Comparison of ENCODE assay signal across 18 cellular contexts in genomic region chr14:105927661-105928060, GRCh38.
DNase-seq lines count a peak whose midpoint lies in the region; ATAC-seq, FAIRE-seq and TF ChIP-seq lines count a peak whose summit lies in the region.
"Had no signal": no experiment of that assay in that cellular context is flagged by ENCODE, and none has a peak within 500 bp of the region (broad histone marks: within the 10 kb centered on the region; RNA-seq: fewer than 3 reads in every experiment).

No MANE protein-coding gene starts in this region.

- ATAC-seq in right lobe of liver (no peak), HepG2 (no peak), RWPE2 (ENCODE audit: low read depth) (no peak), esophagus mucosa (no peak)
- ATAC-seq: K562 had no signal

- no peak overlapping the region for H3K4me2 ChIP-seq in HepG2 (ENCODE audit: low read depth, low read length)

- H3K9me3 ChIP-seq in right lobe of liver (no peaks in the 10 kb centered on the region), HepG2 (ENCODE audit: low read length) (no peaks in the 10 kb centered on the region), RWPE2 (ENCODE audit: severe bottlenecking) (peaks cover 2% of the 10 kb centered on the region), transverse colon (no peaks in the 10 kb centered on the region)
- H3K9me3 ChIP-seq: Caco-2 had no signal

- POLR2A ChIA-PET in HepG2 (lab: Yijun Ruan, JAX): no interaction called here

- H4K20me1 ChIP-seq in HepG2 (ENCODE audit: insufficient read depth, low read length): no peaks in the 10 kb centered on the region

- H3K27me3 ChIP-seq in right lobe of liver (no peaks in the 10 kb centered on the region), HepG2 (ENCODE audit: control insufficient read depth in 1 of 2, insufficient read depth in 2 of 2, low read length in 2 of 2) (peaks cover 0 to 13% of the 10 kb centered on the region in 2 experiments; a peak in 1 of 5 replicates), RWPE2 (ENCODE audit: insufficient read depth, poor library complexity, severe bottlenecking) (no peaks in the 10 kb centered on the region), transverse colon (no peaks in the 10 kb centered on the region)

- no peak for FAIRE-seq in HepG2 (lab: Jason Lieb, UNC)
- FAIRE-seq: K562 had no signal

- no peak overlapping the region for H2AFZ ChIP-seq in HepG2 (ENCODE audit: low read length)

- TF ChIP-seq CTCF in right lobe of liver (IDR thresholded peaks at IDR 0.05) (no peak), HepG2 (CRISPR knock-in tag; IDR thresholded peaks at IDR 0.05) (no peak), RWPE2 (IDR thresholded peaks at IDR 0.05; ENCODE audit: poor library complexity, severe bottlenecking) (no peak), transverse colon (IDR thresholded peaks at IDR 0.05) (no peak)

- TF ChIP-seq EP300 in HepG2 (IDR thresholded peaks at IDR 0.05; ENCODE audit: low read depth in 2 of 2, low read length in 2 of 2) (no peak), HepG2 (CRISPR knock-in tag; IDR thresholded peaks at IDR 0.05; ENCODE audit: borderline replicate concordance) (no peak), transverse colon (IDR thresholded peaks at IDR 0.05; ENCODE audit: low read depth) (no peak)

- H3K4me1 ChIP-seq in right lobe of liver (no peaks in the 10 kb centered on the region), HepG2 (ENCODE audit: insufficient read depth, low read length) (no peaks in the 10 kb centered on the region), RWPE2 (ENCODE audit: insufficient read depth, poor library complexity, severe bottlenecking) (no peaks in the 10 kb centered on the region), transverse colon (no peaks in the 10 kb centered on the region)
- H3K4me1 ChIP-seq: Caco-2 had no signal

- H3K79me2 ChIP-seq in HepG2 (ENCODE audit: insufficient read depth, low read length): no peaks in the 10 kb centered on the region

- no peak for TF ChIP-seq RAD21 in HepG2 (CRISPR knock-in tag; IDR thresholded peaks at IDR 0.05)

- no peak overlapping the region for H3K9ac ChIP-seq in HepG2 (ENCODE audit: insufficient read depth, low read depth, low read length)

- H3K36me3 ChIP-seq in right lobe of liver: no peaks in the 10 kb centered on the region
- H3K36me3 ChIP-seq in HepG2 (replicated peaks in 1 of 2; ENCODE audit: control insufficient read depth in 1 of 2, insufficient read depth in 2 of 2, low read length in 2 of 2): no peaks in the 10 kb centered on the region
- H3K36me3 ChIP-seq in RWPE2 (ENCODE audit: low read depth): no peaks in the 10 kb centered on the region
- no peaks in the 10 kb centered on the region for H3K36me3 ChIP-seq in transverse colon

- DNase-seq in right lobe of liver (peak in 2 of 3 donors; percentile 27 to 33), HepG2 (ENCODE audit: low spot score) (no peak), RWPE2 (ENCODE audit: low spot score) (peak; percentile 34), mesenteric fat pad (ENCODE audit: low spot score) (peak; percentile 59), transverse colon (peak; percentile 5), GM19238 (ENCODE audit: insufficient read length, low spot score) (no peak), NCI-H524 treated with DMSO at 0.1 percent for 48 hours (lab: John Stamatoyannopoulos, UW) (no peak)
- DNase-seq: AML-193, DMS153, HCEC 1CT, NCI-H1436, NCI-H2029, NCI-H2171, NCI-H446 treated with DMSO at 0.1 percent for 48 hours, NCI-H774 had no signal

- CTCF ChIA-PET in HepG2 (lab: Yijun Ruan, JAX; ENCODE audit: low intra/inter-chr PET ratio, low total read pairs): no interaction called here

- no peak overlapping the region for H3K4me3 ChIP-seq in right lobe of liver
- H3K4me3 ChIP-seq in HepG2 (replicated peaks in 1 of 3; ENCODE audit: insufficient read depth in 1 of 3, low read depth in 2 of 3, low read length in 3 of 3): no peak overlapping the region
- no peak overlapping the region for H3K4me3 ChIP-seq in RWPE2 (ENCODE audit: severe bottlenecking)
- H3K4me3 ChIP-seq in transverse colon: no peak overlapping the region
- H3K4me3 ChIP-seq: K562 had no signal

- intact Hi-C loops in right lobe of liver (cut with DNase I) (no loop called here), HepG2 (cut with micrococcal nuclease; ENCODE audit: unreplicated experiment) (no loop called here), transverse colon (cut with DNase I; ENCODE audit: low total_unique reads) (no loop called here)

- H3K27ac ChIP-seq in right lobe of liver (no peak overlapping the region), HepG2 (ENCODE audit: extremely low read length, insufficient read depth, low read length) (no peak overlapping the region), RWPE2 (ENCODE audit: poor library complexity, severe bottlenecking) (no peak overlapping the region), transverse colon (no peak overlapping the region)

- in situ Hi-C loops in HepG2 (cut with HindIII; ENCODE audit: extremely low pct_ligation_motif_present, low pct_unique_long_range_greater_than_20kb) (no loop called here), transverse colon (cut with MboI; ENCODE audit: low pct_ligation_motif_present in 1 of 4, low pct_unique_long_range_greater_than_20kb in 1 of 4, low sequenced_read_pairs in 3 of 4) (no loop called here)

- WGBS in right lobe of liver (ENCODE audit: insufficient coverage, low coverage, low lambda C conversion rate, missing lambda C conversion rate): 73% methylated on average over 7 of the region's 8 CpGs
- WGBS in HepG2 (ENCODE audit: low lambda C conversion rate): 60% methylated on average over 7 of the region's 8 CpGs
- 88 to 100% methylated on average over 2 to 8 of the region's 8 CpGs for WGBS in transverse colon (ENCODE audit: low coverage in 1 of 2), 2 donors

- no peak for TF ChIP-seq POLR2A in right lobe of liver (IDR thresholded peaks at IDR 0.05)
- TF ChIP-seq POLR2A in HepG2 (IDR thresholded peaks at IDR 0.05; ENCODE audit: insufficient read depth in 1 of 2, low read depth in 2 of 2, low read length in 2 of 2): no peak
- no peak for TF ChIP-seq POLR2A in transverse colon (IDR thresholded peaks at IDR 0.05)

- BruUV-seq in HepG2 (replicated peaks; lab: Mats Ljungman, UMichigan): no TSS peak

TF ChIP-seq in HepG2, 621 proteins besides CTCF, POLR2A, EP300 and RAD21 (continues in another document):
- no peak for TF ChIP-seq ZNF276 (CRISPR knock-in tag; IDR thresholded peaks at IDR 0.05; ENCODE audit: low read depth)
- no peak for TF ChIP-seq ZSCAN9 (CRISPR knock-in tag; IDR thresholded peaks at IDR 0.05; ENCODE audit: borderline replicate concordance)
- TF ChIP-seq PCBP1 (IDR thresholded peaks at IDR 0.05; ENCODE audit: borderline replicate concordance, low read depth, low read length): no peak
- no peak for TF ChIP-seq ZNF674 (CRISPR knock-in tag; IDR thresholded peaks at IDR 0.05; ENCODE audit: low read depth)
- no peak for TF ChIP-seq ZMYM4 (CRISPR knock-in tag; IDR thresholded peaks at IDR 0.05)
- no peak for TF ChIP-seq BCL6 (CRISPR knock-in tag; IDR thresholded peaks at IDR 0.05)
- no peak for TF ChIP-seq IKZF4 (CRISPR knock-in tag; IDR thresholded peaks at IDR 0.05; ENCODE audit: borderline replicate concordance, low read depth, not compliant biosample characterization)
- no peak for TF ChIP-seq KDM6A (CRISPR knock-in tag; IDR thresholded peaks at IDR 0.05; ENCODE audit: low read depth)
- no peak for TF ChIP-seq DBP (CRISPR knock-in tag; IDR thresholded peaks at IDR 0.05; ENCODE audit: not compliant biosample characterization)
- TF ChIP-seq NFE2 (CRISPR knock-in tag; IDR thresholded peaks at IDR 0.05): no peak
- TF ChIP-seq THAP7 (CRISPR knock-in tag; IDR thresholded peaks at IDR 0.05): no peak
- no peak for TF ChIP-seq HOXA3 (CRISPR knock-in tag; IDR thresholded peaks at IDR 0.05)

Comparison
In these comparisons a context has a peak if more than half of its experiments do, and no peak if none do; other contexts are left out.
1. DNase-seq: peak in right lobe of liver (2 of 3), RWPE2 (single experiment), mesenteric fat pad (single experiment) and transverse colon (single experiment); none in HepG2 (single experiment), GM19238 (single experiment) and NCI-H524 treated with DMSO at 0.1 percent for 48 hours (single experiment).